Comparison of ENCODE assay signal across 3 cellular contexts in the genomic region with DNA sequence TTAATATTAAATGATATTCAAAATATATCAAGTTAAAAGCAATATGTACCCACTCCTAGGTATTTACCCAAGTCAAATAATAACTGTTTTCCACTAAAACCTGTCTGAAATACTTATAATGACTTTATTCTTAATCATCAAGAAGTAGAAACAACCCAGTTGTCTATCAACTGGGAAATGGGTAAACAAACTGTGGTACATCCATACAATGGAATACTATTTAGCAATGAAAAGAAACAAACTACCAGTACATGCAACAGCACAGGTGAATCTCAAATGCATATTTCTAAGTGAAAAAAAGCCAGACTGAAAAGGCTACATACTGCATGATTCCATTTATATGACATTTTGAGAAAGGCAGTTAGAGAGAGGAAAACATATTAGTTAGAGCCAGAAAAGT.
"Had no signal": no experiment of that assay in that cellular context is flagged by ENCODE, and none has a peak within 500 bp of the region (broad histone marks: within the 10 kb centered on the region; RNA-seq: fewer than 3 reads in every experiment).

No MANE protein-coding gene starts in this region.

- DNase-seq: GDM1, GF-D8 had no signal

- H3K4me3 ChIP-seq: GM12878 had no signal

- ATAC-seq: GM12878 had no signal
